Comparison of ENCODE assay signal across 8 cellular contexts in the genomic region with DNA sequence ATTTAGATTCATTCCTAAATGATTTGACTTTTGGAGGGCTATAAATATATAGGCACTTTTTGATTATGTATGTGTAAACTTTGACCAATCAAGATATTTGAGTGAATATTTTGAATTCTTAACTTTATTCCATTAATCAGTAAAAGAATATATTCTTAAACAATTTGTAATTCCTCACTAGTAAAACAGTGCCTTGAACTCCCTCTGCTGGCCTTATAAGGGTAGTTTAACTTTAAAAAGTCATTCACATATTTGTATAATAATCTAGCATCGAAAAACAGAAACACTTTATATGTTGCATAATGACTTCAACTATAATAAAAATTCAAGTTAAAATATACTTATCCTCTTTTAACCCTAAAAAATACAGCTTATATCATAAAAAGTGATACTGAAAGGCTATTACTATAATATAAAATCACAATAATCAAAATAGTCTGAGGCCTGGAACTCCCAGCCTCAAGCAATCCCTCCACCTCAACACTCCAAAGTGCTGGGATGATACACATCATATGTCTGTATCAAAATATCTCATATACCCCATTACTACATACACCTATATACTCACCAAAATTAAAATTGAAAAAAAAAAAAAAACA. TPM values are rescaled to one million over a fixed set of nuclear protein-coding genes. Genes with fewer than 3 reads are reported as not detected.
DNase-seq lines count a peak whose midpoint lies in the region; ATAC-seq, FAIRE-seq and TF ChIP-seq lines count a peak whose summit lies in the region.

No MANE protein-coding gene starts in this region.

- no peaks in the 10 kb centered on the region for H3K23me2 ChIP-seq in H1 (ENCODE audit: low read depth, low read length)

- no peak overlapping the region for H3K4me3 ChIP-seq in H1 (ENCODE audit: extremely low read depth in 1 of 4, insufficient read depth in 2 of 4, low read depth in 3 of 4, low read length in 4 of 4)
- H3K4me3 ChIP-seq in prostate gland, result no peak overlapping the region

- no peak overlapping the region for H2BK120ac ChIP-seq in H1 (replicated peaks; ENCODE audit: low read depth, low read length)

- TF ChIP-seq CTCF in H1 (IDR thresholded peaks at IDR 0.05; ENCODE audit: control extremely low read depth in 1 of 3, insufficient read depth in 1 of 3, low read depth in 1 of 3, low read length in 3 of 3), result peak in 2 of 3 experiments; percentile 25 to 27; a peak in 2 of 4 replicates
- TF ChIP-seq CTCF in prostate gland (IDR thresholded peaks at IDR 0.05), result peak in 3 of 4 experiments; percentile 21 to 34 (median 28)

- H3K4ac ChIP-seq in H1 (replicated peaks; ENCODE audit: insufficient read length, low read depth, low read length), result no peak overlapping the region

- WGBS in H1 (ENCODE audit: extremely low coverage in 1 of 2, insufficient coverage in 1 of 2, insufficient read length in 1 of 2, insufficient replicate concordance in 2 of 2, low coverage in 1 of 2, low lambda C conversion rate in 2 of 2, missing lambda C conversion rate in 1 of 2), 2 experiments, result 78% methylated on average over 1 of the region's 1 CpG; no CpG with 5 or more reads in 1 of the 2 experiments
- 19% methylated on average over 1 of the region's 1 CpG for WGBS in prostate gland

- H2AK5ac ChIP-seq in H1 (ENCODE audit: low read depth, low read length), result no peak overlapping the region

- H2BK12ac ChIP-seq in H1 (ENCODE audit: low read depth, low read length), result no peak overlapping the region

- no peak overlapping the region for H2BK5ac ChIP-seq in H1 (ENCODE audit: low read depth, low read length)

- peak; percentile 96 for FAIRE-seq in G401.6 (lab: Jason Lieb, UNC)
- FAIRE-seq in H1 (lab: Jason Lieb, UNC), result no peak

- no peak overlapping the region for H2BK15ac ChIP-seq in H1 (ENCODE audit: low read length)

- no peak overlapping the region for H3K27ac ChIP-seq in H1 (ENCODE audit: low read depth, low read length)
- no peak overlapping the region for H3K27ac ChIP-seq in prostate gland

- H3K4me2 ChIP-seq in H1 (ENCODE audit: insufficient read depth in 1 of 2, low read depth in 2 of 2, low read length in 2 of 2), result no peak overlapping the region

- no peak for TF ChIP-seq EP300 in H1 (IDR thresholded peaks at IDR 0.05; ENCODE audit: borderline replicate concordance in 1 of 2, low read depth in 2 of 2, low read length in 2 of 2)

- H4K8ac ChIP-seq in H1 (ENCODE audit: extremely low read depth, insufficient read depth, low read length), result no peak overlapping the region

- H3K27me3 ChIP-seq in H1 (replicated peaks in 1 of 4; ENCODE audit: control insufficient read depth in 3 of 4, extremely low read depth in 1 of 4, insufficient read depth in 3 of 4, low read length in 3 of 4) (no peaks in the 10 kb centered on the region), prostate gland (replicated peaks; ENCODE audit: insufficient read depth) (no peaks in the 10 kb centered on the region)

- H3K9ac ChIP-seq in H1 (replicated peaks in 1 of 4; ENCODE audit: extremely low read depth in 1 of 4, low read depth in 3 of 4, low read length in 3 of 4), result no peak overlapping the region

- POLR2A ChIA-PET in H1 (lab: Charles Lee; ENCODE audit: partially characterized antibody), result no interaction called here

- peaks cover 0 to 5% (median 0%) of the 10 kb centered on the region in 4 experiments; a peak in 2 of 7 replicates for H3K4me1 ChIP-seq in H1 (replicated peaks in 1 of 4; ENCODE audit: control insufficient read depth in 3 of 4, insufficient read depth in 4 of 4, low read length in 3 of 4)
- H3K4me1 ChIP-seq in prostate gland (replicated peaks), result no peaks in the 10 kb centered on the region

- no peak overlapping the region for H3K23ac ChIP-seq in H1 (ENCODE audit: insufficient read length)

- H4K5ac ChIP-seq in H1 (ENCODE audit: insufficient read length, low read depth, low read length), result no peak overlapping the region

- no peaks in the 10 kb centered on the region for H4K20me1 ChIP-seq in H1 (replicated peaks in 1 of 2; ENCODE audit: control insufficient read depth in 1 of 2, insufficient read depth in 2 of 2, low read length in 2 of 2)

- H3K14ac ChIP-seq in H1 (ENCODE audit: insufficient read length), result no peak overlapping the region

- H3K18ac ChIP-seq in H1 (ENCODE audit: extremely low read depth, low read length), result no peak overlapping the region

- intact Hi-C loops in prostate gland (cut with DNase I), result loop anchor here (5.0 kb wide), 1 partner anchor 680 kb away; no protein-coding TSS in a partner anchor

- DNase-seq in NCI-H748 (lab: John Stamatoyannopoulos, UW; ENCODE audit: unreplicated experiment), result peak; percentile 67
- DNase-seq in H1 (ENCODE audit: low read depth in 1 of 2, low spot score in 2 of 2), result no peak
- DNase-seq in prostate gland (ENCODE audit: low spot score), result no peak
- DNase-seq in GF-D8 (lab: John Stamatoyannopoulos, UW), result no peak
- no peak for DNase-seq in T-helper 1 cell

- no peak overlapping the region for H4K91ac ChIP-seq in H1 (replicated peaks; ENCODE audit: insufficient read length, low read length)

- H3K36me3 ChIP-seq in H1 (ENCODE audit: control insufficient read depth in 2 of 4, insufficient read depth in 4 of 4, low read length in 3 of 4) (no peaks in the 10 kb centered on the region), prostate gland (no peaks in the 10 kb centered on the region)

- CTCF ChIA-PET in H1 (lab: Charles Lee; ENCODE audit: partially characterized antibody), result interaction anchor here (1.5 kb wide), 1 partner anchor 682 kb away, joined by 5 read pairs; no protein-coding TSS in a partner anchor

- no peaks in the 10 kb centered on the region for H3K79me2 ChIP-seq in H1 (ENCODE audit: control insufficient read depth in 1 of 2, insufficient read depth in 2 of 2, low read length in 2 of 2)

- H2AFZ ChIP-seq in H1 (ENCODE audit: low read length), result no peak overlapping the region

- TF ChIP-seq POLR2A in H1 (IDR thresholded peaks at IDR 0.05; ENCODE audit: control extremely low read depth in 1 of 2, low read depth in 2 of 2, low read length in 2 of 2) (no peak), prostate gland (IDR thresholded peaks at IDR 0.05) (no peak)

- H2BK20ac ChIP-seq in H1 (ENCODE audit: low read length), result no peak overlapping the region

- ATAC-seq in HG02884 (IDR thresholded peaks at IDR 0.05; ENCODE audit: unreplicated experiment) (peak; percentile 56), GM21528 (IDR thresholded peaks at IDR 0.05; ENCODE audit: low FRiP score, unreplicated experiment) (no peak)

- H3K9me3 ChIP-seq in H1 (ENCODE audit: insufficient read depth in 2 of 2, low read depth in 1 of 2, low read length in 1 of 2), result no peaks in the 10 kb centered on the region
- no peaks in the 10 kb centered on the region for H3K9me3 ChIP-seq in prostate gland

- H3K79me1 ChIP-seq in H1 (ENCODE audit: low read depth, low read length), result no peaks in the 10 kb centered on the region

- no peak overlapping the region for H3K56ac ChIP-seq in H1 (replicated peaks; ENCODE audit: insufficient read length, low read depth, low read length)

- TF ChIP-seq RAD21 in H1 (IDR thresholded peaks at IDR 0.05 in 1 of 2, conservative IDR thresholded peaks at IDR 0.05 in 1 of 2; ENCODE audit: low read depth in 2 of 2, low read length in 2 of 2), result peak in 1 of 2 experiments; percentile 56; a peak in 3 of 4 replicates

TF ChIP-seq in H1, 55 proteins besides CTCF, POLR2A, EP300 and RAD21 (continues in another document):
- TF ChIP-seq, protein P1, sequence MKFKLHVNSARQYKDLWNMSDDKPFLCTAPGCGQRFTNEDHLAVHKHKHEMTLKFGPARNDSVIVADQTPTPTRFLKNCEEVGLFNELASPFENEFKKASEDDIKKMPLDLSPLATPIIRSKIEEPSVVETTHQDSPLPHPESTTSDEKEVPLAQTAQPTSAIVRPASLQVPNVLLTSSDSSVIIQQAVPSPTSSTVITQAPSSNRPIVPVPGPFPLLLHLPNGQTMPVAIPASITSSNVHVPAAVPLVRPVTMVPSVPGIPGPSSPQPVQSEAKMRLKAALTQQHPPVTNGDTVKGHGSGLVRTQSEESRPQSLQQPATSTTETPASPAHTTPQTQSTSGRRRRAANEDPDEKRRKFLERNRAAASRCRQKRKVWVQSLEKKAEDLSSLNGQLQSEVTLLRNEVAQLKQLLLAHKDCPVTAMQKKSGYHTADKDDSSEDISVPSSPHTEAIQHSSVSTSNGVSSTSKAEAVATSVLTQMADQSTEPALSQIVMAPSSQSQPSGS (IDR thresholded peaks at IDR 0.05; ENCODE audit: low read length), result no peak
- no peak for TF ChIP-seq USF2 (IDR thresholded peaks at IDR 0.05; ENCODE audit: low read length)
- no peak for TF ChIP-seq CEBPB (IDR thresholded peaks at IDR 0.05; ENCODE audit: low read depth, low read length)
- no peak for TF ChIP-seq HDAC2 (IDR thresholded peaks at IDR 0.05; ENCODE audit: borderline replicate concordance in 1 of 2, low read depth in 2 of 2, low read length in 2 of 2)
- no peak for TF ChIP-seq SIX5 (IDR thresholded peaks at IDR 0.05; ENCODE audit: low read depth, low read length)

RNA-seq across cellular contexts. Expression of gene CCDC59, which starts 31.2 kb away (rescaled TPM):
- 54.0 and 59.1 TPM in 2 replicates for total RNA-seq in H1 (2021; fragmentation: NEBNext Ultra II Directional; extraction: Animal tissue kit (Norgen Biotek cat#: 25700))
- polyA plus RNA-seq in H1 (2011; rRNA removed), result 8.6 and 11.6 TPM in 2 replicates
- 30.9 TPM for polyA plus RNA-seq in H1 (2011; cell fraction: cytosol; rRNA removed)
- 7.4 TPM for polyA plus RNA-seq in H1 (2011; cell fraction: nucleus; rRNA removed)
- 33.4 to 52.3 TPM (median 38.9 TPM) in 4 replicates for polyA plus RNA-seq in H1 (2012, experiment 1 of 2)
- 4.0 TPM for polyA plus RNA-seq in H1 (2012, experiment 2 of 2)
- polyA plus RNA-seq in H1 (2013, experiment 1 of 2), result 115 TPM
- 110 TPM for polyA plus RNA-seq in H1 (2013, experiment 2 of 2)
- 5.2 and 6.6 TPM in 2 replicates for polyA minus RNA-seq in H1 (2011; rRNA and poly(A)+ RNA removed)
- polyA minus RNA-seq in H1 (2011; cell fraction: cytosol; rRNA and poly(A)+ RNA removed), result 9.2 TPM
- 30.6 TPM for polyA minus RNA-seq in H1 (2011; cell fraction: nucleus; rRNA and poly(A)+ RNA removed)
- total RNA-seq in prostate gland, result 10 to 100 TPM; 22.6 to 42.0 TPM

RNA-seq across cellular contexts. Expression of gene METTL25, which starts 31.3 kb away (rescaled TPM):
- total RNA-seq in H1 (2021; fragmentation: NEBNext Ultra II Directional; extraction: Animal tissue kit (Norgen Biotek cat#: 25700)), result 8.3 and 10.8 TPM in 2 replicates
- polyA plus RNA-seq in H1 (2011; rRNA removed), result 2.1 and 2.4 TPM in 2 replicates
- polyA plus RNA-seq in H1 (2011; cell fraction: cytosol; rRNA removed), result 5.1 TPM
- polyA plus RNA-seq in H1 (2011; cell fraction: nucleus; rRNA removed), result 8.2 TPM
- 5.3 to 8.7 TPM (median 6.4 TPM) in 4 replicates for polyA plus RNA-seq in H1 (2012, experiment 1 of 2)
- 1.2 TPM for polyA plus RNA-seq in H1 (2012, experiment 2 of 2)
- polyA plus RNA-seq in H1 (2013, experiment 1 of 2), result 6.5 TPM
- 5.4 TPM for polyA plus RNA-seq in H1 (2013, experiment 2 of 2)
- polyA minus RNA-seq in H1 (2011; rRNA and poly(A)+ RNA removed), result 8.6 and 9.4 TPM in 2 replicates
- 5.9 TPM for polyA minus RNA-seq in H1 (2011; cell fraction: cytosol; rRNA and poly(A)+ RNA removed)
- polyA minus RNA-seq in H1 (2011; cell fraction: nucleus; rRNA and poly(A)+ RNA removed), result 22.9 TPM
- total RNA-seq in prostate gland, result 10 to 100 TPM; 16.0 to 20.8 TPM
